Comparison of ENCODE assay signal across 11 cellular contexts in the genomic region with DNA sequence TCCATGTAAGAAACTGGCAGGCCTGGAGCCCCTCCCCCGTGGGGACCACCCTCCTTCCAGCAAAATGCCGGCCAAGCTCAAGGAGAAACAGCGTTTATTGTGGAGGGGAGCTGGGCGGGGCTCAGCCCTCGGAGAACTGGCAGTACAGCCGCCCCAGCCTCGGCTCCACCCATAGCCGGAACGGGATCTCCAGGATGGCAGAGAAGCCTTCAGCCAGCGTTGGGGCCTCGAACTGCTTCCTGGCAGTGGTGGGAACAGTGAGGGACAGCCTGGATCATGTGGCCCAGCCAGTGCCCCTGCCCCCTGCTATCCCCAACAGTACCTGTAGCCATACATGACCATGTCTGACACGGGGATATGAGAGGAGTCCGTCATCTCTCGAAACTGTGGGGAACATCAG. TPM values are rescaled to one million over a fixed set of nuclear protein-coding genes. Genes with fewer than 3 reads are reported as not detected.
DNase-seq lines count a peak whose midpoint lies in the region; ATAC-seq, FAIRE-seq and TF ChIP-seq lines count a peak whose summit lies in the region.
"Had no signal": no experiment of that assay in that cellular context is flagged by ENCODE, and none has a peak within 500 bp of the region (broad histone marks: within the 10 kb centered on the region; RNA-seq: fewer than 3 reads in every experiment).

No MANE protein-coding gene starts in this region.

- TF ChIP-seq POLR2A in GM18505 (IDR thresholded peaks at IDR 0.05; ENCODE audit: borderline replicate concordance, extremely low read depth, insufficient read depth, insufficient read length), result no peak

- ATAC-seq in left lung (peak; percentile 42), GM18505 (IDR thresholded peaks at IDR 0.05; ENCODE audit: unreplicated experiment) (no peak)

- intact Hi-C loops in left lung (cut with DNase I) (no loop called here), tibial artery (cut with DNase I; ENCODE audit: low total_unique reads) (loop anchor here (10.0 kb wide), 1 partner anchor 96 kb away; the partner anchor contains the start of genes AP2A1 and TSKS)

- no peak overlapping the region for H3K27ac Mint-ChIP-seq in astrocyte (ENCODE audit: unreplicated experiment)
- H3K27ac Mint-ChIP-seq: stimulated activated memory B cell treated with anti-CD40 and anti-IgM and Interleukin-4, amounts not matched to agents 10 μg/mL and 1 μg/mL and 100 μg/mL, for 72 hours had no signal

- no peak overlapping the region for H3K4me3 Mint-ChIP-seq in astrocyte (ENCODE audit: unreplicated experiment)
- H3K4me3 Mint-ChIP-seq: stimulated activated memory B cell treated with anti-CD40 and anti-IgM and Interleukin-4, amounts not matched to agents 10 μg/mL and 1 μg/mL and 100 μg/mL, for 72 hours had no signal

- H3K27ac ChIP-seq in astrocyte (ENCODE audit: low read depth, low read length) (peak overlapping the region; percentile 14), left lung (no peak overlapping the region), tibial artery (peak overlapping the region; percentile 26 to 41)

- H3K4me1 ChIP-seq in astrocyte (ENCODE audit: insufficient read depth, low read length) (peaks cover 40% of the 10 kb centered on the region), left lung (peaks cover 11 to 17% of the 10 kb centered on the region in 2 donors), tibial artery (peaks cover 0 to 17% (median 14%) of the 10 kb centered on the region in 4 donors)

- no peak overlapping the region for H2AFZ ChIP-seq in astrocyte (ENCODE audit: low read depth, low read length)

- H3K27me3 ChIP-seq in astrocyte (ENCODE audit: insufficient read depth, low read length) (no peaks in the 10 kb centered on the region), left lung (no peaks in the 10 kb centered on the region), tibial artery (no peaks in the 10 kb centered on the region)
- H3K27me3 ChIP-seq: MG63 had no signal

- H3K4me3 ChIP-seq in astrocyte (ENCODE audit: insufficient read depth, low read depth, low read length) (no peak overlapping the region), left lung (no peak overlapping the region), tibial artery (no peak overlapping the region)
- H3K4me3 ChIP-seq: MG63 had no signal

- TF ChIP-seq CTCF in astrocyte (IDR thresholded peaks at IDR 0.05; ENCODE audit: insufficient read depth, low read depth, low read length) (no peak), left lung (IDR thresholded peaks at IDR 0.05) (no peak), tibial artery (IDR thresholded peaks at IDR 0.05) (no peak)

- no peaks in the 10 kb centered on the region for H3K27me3 Mint-ChIP-seq in astrocyte (ENCODE audit: low read depth, unreplicated experiment)
- H3K27me3 Mint-ChIP-seq: stimulated activated memory B cell treated with anti-CD40 and anti-IgM and Interleukin-4, amounts not matched to agents 10 μg/mL and 1 μg/mL and 100 μg/mL, for 72 hours had no signal

- peaks cover 12% of the 10 kb centered on the region for H3K4me1 Mint-ChIP-seq in astrocyte (ENCODE audit: low read depth, unreplicated experiment)

- H3K4me2 ChIP-seq in astrocyte (ENCODE audit: low read length), result no peak overlapping the region

- H3K9ac ChIP-seq in astrocyte (ENCODE audit: low read length), result no peak overlapping the region

- peaks cover 67% of the 10 kb centered on the region for H4K20me1 ChIP-seq in astrocyte (ENCODE audit: insufficient read depth, low read length)

- no peak for FAIRE-seq in astrocyte (lab: Jason Lieb, UNC)

- peaks cover 45% of the 10 kb centered on the region for H3K79me2 ChIP-seq in astrocyte (ENCODE audit: insufficient read depth, low read length)

- no peaks in the 10 kb centered on the region for H3K9me3 ChIP-seq in astrocyte (ENCODE audit: insufficient read depth, low read depth, low read length)
- no peaks in the 10 kb centered on the region for H3K9me3 ChIP-seq in left lung
- H3K9me3 ChIP-seq in tibial artery, result no peaks in the 10 kb centered on the region
- H3K9me3 ChIP-seq: MG63 had no signal

- peaks cover 15% of the 10 kb centered on the region for H3K36me3 Mint-ChIP-seq in astrocyte (ENCODE audit: low read depth, unreplicated experiment)

- H3K36me3 ChIP-seq in astrocyte (ENCODE audit: insufficient read depth, low read length) (peaks cover 16% of the 10 kb centered on the region), left lung (peaks cover 0 to 89% of the 10 kb centered on the region in 2 donors), tibial artery (peaks cover 27 to 90% (median 72%) of the 10 kb centered on the region in 3 donors)

- H3K9me3 Mint-ChIP-seq in astrocyte (ENCODE audit: unreplicated experiment), result no peaks in the 10 kb centered on the region
- H3K9me3 Mint-ChIP-seq: stimulated activated memory B cell treated with anti-CD40 and anti-IgM and Interleukin-4, amounts not matched to agents 10 μg/mL and 1 μg/mL and 100 μg/mL, for 72 hours had no signal

- peak in 2 of 3 experiments; percentile 31 to 49 for DNase-seq in NCI-H1417 (lab: John Stamatoyannopoulos, UW)
- DNase-seq in NCI-H1417 treated with DMSO at 0.1 percent for 48 hours (lab: John Stamatoyannopoulos, UW), result no peak
- DNase-seq in astrocyte (ENCODE audit: low read depth), result no peak
- peak; percentile 42 to 82 for DNase-seq in left lung
- no peak for DNase-seq in tibial artery
- DNase-seq in activated T-cell treated with anti-CD3 and anti-CD28 coated beads, Interleukin-2, amount 50 U/mL, for 48 hours, result no peak
- no peak for DNase-seq in NCI-H2081 (lab: John Stamatoyannopoulos, UW)
- DNase-seq: HCEC 1CT, MG63 had no signal

RNA-seq across cellular contexts. Expression of gene PNKP, which starts 6.2 kb away (rescaled TPM):
- total RNA-seq in astrocyte, result 49.1 and 54.8 TPM in 2 replicates
- 10 to 100 TPM; 63.0 to 89.5 TPM for total RNA-seq in left lung

RNA-seq across cellular contexts. Expression of gene PTOV1, which starts 10.2 kb away (rescaled TPM):
- total RNA-seq in astrocyte, result 162 and 172 TPM in 2 replicates
- total RNA-seq in left lung, result 100 to 1,000 TPM in 1 of 2 donors, 10 to 100 TPM in 1; 96.0 to 133 TPM

RNA-seq across cellular contexts. Expression of gene AKT1S1, which starts 16.0 kb away (rescaled TPM):
- 104 and 116 TPM in 2 replicates for total RNA-seq in astrocyte
- 10 to 100 TPM; 33.8 to 39.3 TPM for total RNA-seq in left lung

RNA-seq across cellular contexts. Expression of gene TBC1D17, which starts 16.4 kb away (rescaled TPM):
- total RNA-seq in astrocyte, result 29.1 and 32.2 TPM in 2 replicates
- 10 to 100 TPM; 35.2 to 43.3 TPM for total RNA-seq in left lung

RNA-seq across cellular contexts. Expression of gene IL4I1, which starts 35.6 kb away (rescaled TPM):
- total RNA-seq in astrocyte, result 0.27 and 0.50 TPM in 2 replicates
- 1 to 10 TPM; 2.4 to 6.5 TPM for total RNA-seq in left lung

Comparison
In these comparisons a context has a peak if more than half of its experiments do, and no peak if none do; other contexts are left out.
1. DNase-seq: peak in NCI-H1417 (2 of 3) and left lung (2 of 2); none in NCI-H1417 treated with DMSO at 0.1 percent for 48 hours (single experiment), astrocyte (single experiment), tibial artery (0 of 2), activated T-cell treated with anti-CD3 and anti-CD28 coated beads, Interleukin-2, amount 50 U/mL, for 48 hours (0 of 2) and NCI-H2081 (0 of 2).
2. H3K27ac ChIP-seq: peak in astrocyte (single experiment) and tibial artery (2 of 2); none in left lung (0 of 2).